8 cellular contexts compared by ENCODE assay signal in the genomic region with DNA sequence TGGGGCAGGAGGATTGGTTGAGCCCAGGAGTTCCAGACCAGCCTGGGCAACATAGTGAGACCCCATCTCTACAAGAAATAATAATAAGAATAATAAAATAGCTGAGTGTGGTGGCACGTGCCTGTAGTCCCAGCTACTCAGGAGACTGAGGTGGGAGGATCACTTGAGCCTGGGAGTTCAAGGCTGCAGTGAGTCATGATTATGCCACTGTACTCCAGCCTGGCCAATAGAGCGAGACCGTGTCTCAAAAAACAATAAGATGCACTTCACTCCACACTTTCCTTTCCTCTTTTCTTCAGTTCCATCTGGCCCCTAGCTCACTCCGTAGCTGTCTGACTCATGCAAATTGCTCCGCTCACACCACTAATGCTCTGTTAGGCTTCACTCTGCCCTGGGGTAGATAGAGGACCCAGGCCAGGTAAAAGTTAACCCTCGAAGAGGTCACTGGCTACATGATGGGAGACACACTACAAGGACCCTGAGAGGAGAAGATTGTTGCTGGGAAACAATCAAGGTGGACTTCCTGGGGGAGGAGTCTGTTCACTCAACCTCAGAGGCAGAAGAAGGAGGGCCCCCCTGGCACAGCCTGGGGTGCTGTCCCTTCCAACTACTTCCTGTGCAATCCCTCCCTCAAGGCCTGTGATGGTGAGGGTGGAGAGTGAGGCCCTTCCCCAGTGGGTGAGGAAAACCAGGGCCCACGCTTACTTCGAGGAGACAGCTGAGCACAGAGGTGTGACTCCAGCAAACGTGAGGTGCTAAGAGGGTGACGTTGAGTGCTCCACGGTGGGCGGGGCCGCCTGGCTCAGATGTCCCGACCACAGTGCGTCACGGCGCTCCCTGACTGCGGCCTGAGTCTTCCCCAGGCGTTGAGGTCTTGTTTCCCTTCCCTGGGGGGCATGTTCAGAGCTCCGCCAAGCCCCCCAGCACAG. TPM values are rescaled to one million over a fixed set of nuclear protein-coding genes. Genes with fewer than 3 reads are reported as not detected.
DNase-seq lines count a peak whose midpoint lies in the region; ATAC-seq and TF ChIP-seq lines count a peak whose summit lies in the region.

No MANE protein-coding gene starts in this region.

- H3K27ac ChIP-seq in psoas muscle, result no peak overlapping the region

- intact Hi-C loops in psoas muscle (cut with DNase I), result no loop called here

- ATAC-seq in GM21381 (IDR thresholded peaks at IDR 0.05; ENCODE audit: unreplicated experiment) (peak; percentile 38), psoas muscle (no peak)

- peaks cover 16% of the 10 kb centered on the region for H3K4me1 ChIP-seq in psoas muscle

- DNase-seq in EL (peak; percentile 28), M059J (ENCODE audit: low read depth) (peak; percentile 67), psoas muscle (no peak), Ammon's horn (ENCODE audit: low spot score) (no peak), pons (ENCODE audit: low spot score) (no peak)
- DNase-seq in activated T-helper 9 cell treated with anti-CD3 and anti-CD28 coated beads, Interleukin-2, amount 50 U/mL, for 16 hours (ENCODE audit: low read depth), result peak; percentile 52
- peak; percentile 32 for DNase-seq in stimulated activated CD8-positive, alpha-beta memory T cell treated with anti-CD3 and anti-CD28 coated beads, Interleukin-12 subunit alpha, Interleukin-12 subunit beta, amount 100 ng/mL, for 24 hours (ENCODE audit: extremely low read depth)

- 55 to 61% (median 58%) methylated on average over 19 to 20 of the region's 20 CpGs for WGBS in psoas muscle, 3 donors

- peaks cover 0 to 3% (median 0%) of the 10 kb centered on the region in 3 donors for H3K27me3 ChIP-seq in psoas muscle (ENCODE audit: insufficient read depth in 3 of 3, low read length in 2 of 3)

- no peak overlapping the region for H3K4me3 ChIP-seq in psoas muscle

- no peak for TF ChIP-seq CTCF in psoas muscle (IDR thresholded peaks at IDR 0.05)

- no peaks in the 10 kb centered on the region for H3K36me3 ChIP-seq in psoas muscle (ENCODE audit: insufficient read depth in 1 of 2, low read depth in 1 of 2)

- no peaks in the 10 kb centered on the region for H3K9me3 ChIP-seq in psoas muscle

RNA-seq across cellular contexts. Expression of a gene that starts 8.8 kb away (rescaled TPM):
- 11.7 and 16.3 TPM in 2 replicates for total RNA-seq in M059J (2014; rRNA removed; shearing (Covaris generic))
- total RNA-seq in psoas muscle, result 1 to 10 TPM in 2 of 4 donors, under 1 TPM in 1, not detected in 1; 0.66 to 1.9 (median 1.2) TPM
- polyA plus RNA-seq in psoas muscle, result under 1 TPM; 0.25 to 0.57 (median 0.46) TPM

RNA-seq across cellular contexts. Expression of a gene that starts 19.9 kb away (rescaled TPM):
- total RNA-seq in M059J (2014; rRNA removed; shearing (Covaris generic)), result 0.20 TPM in 1 of 2 replicates, not detected in the other
- 1 to 10 TPM; 2.7 to 6.4 (median 4.6) TPM for total RNA-seq in psoas muscle
- 1 to 10 TPM in 2 of 3 donors, under 1 TPM in 1; 0.44 to 1.4 (median 1.0) TPM for polyA plus RNA-seq in psoas muscle

RNA-seq across cellular contexts. Expression of a gene that starts 40.4 kb away (rescaled TPM):
- total RNA-seq in M059J (2014; rRNA removed; shearing (Covaris generic)), result not detected in 2 replicates
- under 1 TPM; 0.26 to 0.93 (median 0.81) TPM for total RNA-seq in psoas muscle
- under 1 TPM; 0.17 to 0.27 (median 0.21) TPM for polyA plus RNA-seq in psoas muscle

RNA-seq across cellular contexts. Expression of a gene that starts 57.9 kb away (rescaled TPM):
- total RNA-seq in M059J (2014; rRNA removed; shearing (Covaris generic)), result 0.34 TPM in 1 of 2 replicates, not detected in the other
- not detected for total RNA-seq in psoas muscle
- polyA plus RNA-seq in psoas muscle, result under 1 TPM in 2 of 3 donors, not detected in 1; 0.23 to 0.38 TPM

Comparison
In these comparisons a context has a peak if more than half of its experiments do, and no peak if none do; other contexts are left out.
1. DNase-seq: peak in EL (single experiment), M059J (single experiment), activated T-helper 9 cell treated with anti-CD3 and anti-CD28 coated beads, Interleukin-2, amount 50 U/mL, for 16 hours (single experiment) and stimulated activated CD8-positive, alpha-beta memory T cell treated with anti-CD3 and anti-CD28 coated beads, Interleukin-12 subunit alpha, Interleukin-12 subunit beta, amount 100 ng/mL, for 24 hours (single experiment); none in psoas muscle (0 of 2), Ammon's horn (single experiment) and pons (single experiment).